In genomic region chr20:62624325-62624690, GRCh38 we compare ENCODE assay signal across 8 cellular contexts. TPM values are rescaled to one million over a fixed set of nuclear protein-coding genes. Genes with fewer than 3 reads are reported as not detected.
DNase-seq lines count a peak whose midpoint lies in the region; ATAC-seq and TF ChIP-seq lines count a peak whose summit lies in the region.

No MANE protein-coding gene starts in this region.

- H3K36me3 ChIP-seq in PC-9 (ENCODE audit: low read depth) (no peaks in the 10 kb centered on the region), left ventricle myocardium inferior (no peaks in the 10 kb centered on the region), testis (ENCODE audit: low read depth, missing control alignments) (no peaks in the 10 kb centered on the region)

- H3K4me3 ChIP-seq in PC-9, result peak overlapping the region; percentile 50; the same call in 1 of the 2 replicates
- peak overlapping the region; percentile 25 for H3K4me3 ChIP-seq in left ventricle myocardium inferior
- H3K4me3 ChIP-seq in testis, result no peak overlapping the region

- H2AFZ ChIP-seq in PC-9, result no peak overlapping the region

- TF ChIP-seq CTCF in PC-9 (conservative IDR thresholded peaks at IDR 0.05), result peak; percentile 58
- no peak for TF ChIP-seq CTCF in left ventricle myocardium inferior (IDR thresholded peaks at IDR 0.05; ENCODE audit: borderline replicate concordance)
- TF ChIP-seq CTCF in testis (IDR thresholded peaks at IDR 0.05), result no peak

- H3K9me3 ChIP-seq in PC-9 (ENCODE audit: insufficient read depth, low read depth) (no peaks in the 10 kb centered on the region), left ventricle myocardium inferior (replicated peaks) (no peaks in the 10 kb centered on the region), testis (no peaks in the 10 kb centered on the region)

- H3K27me3 ChIP-seq in PC-9 (ENCODE audit: insufficient read depth, low read depth) (no peaks in the 10 kb centered on the region), left ventricle myocardium inferior (ENCODE audit: low read depth) (no peaks in the 10 kb centered on the region), testis (no peaks in the 10 kb centered on the region)

- CTCF ChIA-PET in PC-9 (lab: Charles Lee), result interaction anchor here (0.6 to 1.6 kb wide), 2 partner anchors 20 to 48 kb away, joined by 4 to 5 read pairs; no protein-coding TSS in a partner anchor

- peak; percentile 21 for DNase-seq in DMS 273 (lab: John Stamatoyannopoulos, UW; ENCODE audit: unreplicated experiment)
- DNase-seq in DMS 273 treated with DMSO at 0.1 percent for 48 hours (lab: John Stamatoyannopoulos, UW), result no peak
- peak in 1 of 2 experiments; percentile 58 for DNase-seq in PC-9
- DNase-seq in left ventricle myocardium inferior, result no peak
- no peak for DNase-seq in testis
- no peak for DNase-seq in dedifferentiated amniotic fluid mesenchymal stem cell (ENCODE audit: extremely low spot score)
- DNase-seq in putamen (ENCODE audit: low spot score), result no peak

- ATAC-seq in HG02798 (IDR thresholded peaks at IDR 0.05; ENCODE audit: poor library complexity, unreplicated experiment), result peak; percentile 27

- TSS peak; percentile 60 for BruUV-seq in PC-9 (replicated peaks; lab: Mats Ljungman, UMichigan)

- peaks cover 59% of the 10 kb centered on the region for H3F3A ChIP-seq in PC-9 (ENCODE audit: insufficient read depth, low read depth)

- no peak for TF ChIP-seq POLR2A in testis (IDR thresholded peaks at IDR 0.05)

- intact Hi-C loops in PC-9 (cut with micrococcal nuclease; ENCODE audit: unreplicated experiment) (loop anchor here (5.0 kb wide), 6 partner anchors 183 to 322 kb away; partner anchors contain the start of genes ADRM1, CABLES2, DIDO1 and RBBP8NL), left ventricle myocardium inferior (cut with micrococcal nuclease) (no loop called here), testis (cut with DNase I; ENCODE audit: low total_unique reads) (no loop called here)

- peak overlapping the region; percentile 99 for H3K27ac ChIP-seq in PC-9
- peak overlapping the region; percentile 91 for H3K27ac ChIP-seq in left ventricle myocardium inferior (replicated peaks)
- H3K27ac ChIP-seq in testis, result peak overlapping the region; percentile 94 to 96

- no peaks in the 10 kb centered on the region for H4K20me1 ChIP-seq in PC-9 (ENCODE audit: insufficient read depth)

- H3K4me1 ChIP-seq in PC-9 (replicated peaks; ENCODE audit: insufficient read depth), result peaks cover 80% of the 10 kb centered on the region
- peaks cover 51% of the 10 kb centered on the region for H3K4me1 ChIP-seq in left ventricle myocardium inferior
- H3K4me1 ChIP-seq in testis, result peaks cover 20% of the 10 kb centered on the region

- 55 to 69% methylated on average over 6 to 9 of the region's 9 CpGs for WGBS in testis, 2 donors

- peak overlapping the region; percentile 89 for H3K4me2 ChIP-seq in PC-9

- H3K9me2 ChIP-seq in PC-9 (ENCODE audit: insufficient read depth), result no peaks in the 10 kb centered on the region

- peaks cover 28% of the 10 kb centered on the region for H3K79me2 ChIP-seq in PC-9 (ENCODE audit: low read depth)

- POLR2A ChIA-PET in PC-9 (lab: Charles Lee; ENCODE audit: unreplicated experiment), result interaction anchor here (0.6 to 1.2 kb wide), 6 partner anchors 16 to 368 kb away, joined by 3 to 13 read pairs (median 5); partner anchors contain the start of gene SLCO4A1

RNA-seq across cellular contexts. Expression of gene SLCO4A1, which starts 18.0 kb away (rescaled TPM):
- total RNA-seq in PC-9 (2021), result 14.1 and 19.3 TPM in 2 replicates
- 12.7 TPM for total RNA-seq in left ventricle myocardium inferior
- 10 to 100 TPM in 1 of 2 donors, 1 to 10 TPM in 1; 9.8 to 14.2 TPM for total RNA-seq in testis
- polyA plus RNA-seq in testis (ENCODE audit: insufficient read depth, low read depth, low replicate concordance), result 4.2 TPM

Comparison
In these comparisons a context has a peak if more than half of its experiments do, and no peak if none do; other contexts are left out.
1. H3K4me3 ChIP-seq: peak in PC-9 (single experiment) and left ventricle myocardium inferior (single experiment); none in testis (0 of 2).
2. Peak in every context shown above with its lines, with median percentiles within 50 percentile points of each other: H3K27ac ChIP-seq.